In genomic region chr16:79599256-79599836, GRCh38 we compare ENCODE assay signal across 8 cellular contexts. TPM values are rescaled to one million over a fixed set of nuclear protein-coding genes. Genes with fewer than 3 reads are reported as not detected.
DNase-seq lines count a peak whose midpoint lies in the region; ATAC-seq and TF ChIP-seq lines count a peak whose summit lies in the region.

No MANE protein-coding gene starts in this region.

- peak; percentile 67 for DNase-seq in COLO668 (lab: John Stamatoyannopoulos, UW; ENCODE audit: unreplicated experiment)
- DNase-seq in SJCRH30 = peak; percentile 34 to 50
- DNase-seq in lower lobe of right lung = no peak
- no peak for DNase-seq in HPDE6-E6E7 (ENCODE audit: extremely low spot score)
- DNase-seq in BE2C = no peak
- DNase-seq in kidney glomerular epithelial cell (lab: John Stamatoyannopoulos, UW) = no peak

- no peaks in the 10 kb centered on the region for H3K36me3 ChIP-seq in SJCRH30
- no peaks in the 10 kb centered on the region for H3K36me3 ChIP-seq in lower lobe of right lung
- H3K36me3 ChIP-seq in thymus (ENCODE audit: control insufficient read depth, insufficient read depth) = no peaks in the 10 kb centered on the region
- H3K36me3 ChIP-seq in BE2C = no peaks in the 10 kb centered on the region

- H3K27ac ChIP-seq in SJCRH30 (peak overlapping the region; percentile 51), cingulate gyrus (ENCODE audit: low read depth, low read length) (peak overlapping the region; percentile 75), lower lobe of right lung (peak overlapping the region; percentile 91), thymus (ENCODE audit: low read depth) (peak overlapping the region; percentile 80)

- intact Hi-C loops in lower lobe of right lung (cut with DNase I) = no loop called here

- no peaks in the 10 kb centered on the region for H3K9me3 ChIP-seq in SJCRH30 (replicated peaks)
- no peaks in the 10 kb centered on the region for H3K9me3 ChIP-seq in lower lobe of right lung
- H3K9me3 ChIP-seq in thymus (ENCODE audit: control insufficient read depth) = no peaks in the 10 kb centered on the region
- H3K9me3 ChIP-seq in BE2C = no peaks in the 10 kb centered on the region

- WGBS in thymus = under 1% methylated on average over 72 of the region's 79 CpGs

- no peak for ATAC-seq in lower lobe of right lung

- peak overlapping the region; percentile 64 for H3K4me3 ChIP-seq in SJCRH30
- peak overlapping the region; percentile 73 for H3K4me3 ChIP-seq in lower lobe of right lung
- peak overlapping the region; percentile 58 for H3K4me3 ChIP-seq in thymus (ENCODE audit: low read length)
- H3K4me3 ChIP-seq in BE2C (ENCODE audit: low read depth, low read length) = no peak overlapping the region

- TF ChIP-seq CTCF in lower lobe of right lung (IDR thresholded peaks at IDR 0.05) (no peak), BE2C (IDR thresholded peaks at IDR 0.05; ENCODE audit: low read depth, low read length) (no peak)

- H3K27me3 ChIP-seq in SJCRH30 (no peaks in the 10 kb centered on the region), lower lobe of right lung (ENCODE audit: low read depth) (no peaks in the 10 kb centered on the region), thymus (ENCODE audit: control insufficient read depth, insufficient read depth) (peaks cover 18% of the 10 kb centered on the region), BE2C (peaks cover 25% of the 10 kb centered on the region)

- no peaks in the 10 kb centered on the region for H3K4me1 ChIP-seq in SJCRH30
- peaks cover 9% of the 10 kb centered on the region for H3K4me1 ChIP-seq in lower lobe of right lung
- peaks cover 10% of the 10 kb centered on the region for H3K4me1 ChIP-seq in thymus (ENCODE audit: control insufficient read depth, insufficient read depth, low read length)
- no peaks in the 10 kb centered on the region for H3K4me1 ChIP-seq in BE2C

RNA-seq across cellular contexts. Expression of gene MAF, which starts 1.2 kb away (rescaled TPM):
- total RNA-seq in SJCRH30 (2014; rRNA removed; shearing (Covaris generic)) = 3.0 and 3.2 TPM in 2 replicates
- 60.0 TPM for total RNA-seq in lower lobe of right lung
- polyA plus RNA-seq in thymus = 42.2 TPM
- polyA plus RNA-seq in BE2C (2012; ENCODE audit: insufficient read depth, insufficient read length, low read depth) = not detected

Comparison
In these comparisons a context has a peak if more than half of its experiments do, and no peak if none do; other contexts are left out.
1. DNase-seq: peak in COLO668 (single experiment) and SJCRH30 (2 of 2); none in lower lobe of right lung (single experiment), HPDE6-E6E7 (single experiment), BE2C (single experiment) and kidney glomerular epithelial cell (single experiment).
2. RNA of gene MAF, which starts 1.2 kb away (total RNA-seq): 60.0 TPM in lower lobe of right lung (single experiment); 3.0 to 3.2 TPM in SJCRH30; every median in the first group is over 10 times any median in the second.
3. Peak in every context shown above with its lines, with median percentiles within 50 percentile points of each other: H3K27ac ChIP-seq.